33 cellular contexts compared by ENCODE assay signal in genomic region chr6:62683063-62683462, GRCh38.
DNase-seq lines count a peak whose midpoint lies in the region; ATAC-seq, FAIRE-seq and TF ChIP-seq lines count a peak whose summit lies in the region.
"Had no signal": no experiment of that assay in that cellular context is flagged by ENCODE, and none has a peak within 500 bp of the region (broad histone marks: within the 10 kb centered on the region; RNA-seq: fewer than 3 reads in every experiment).

No MANE protein-coding gene starts in this region.

- H2AFZ ChIP-seq in HepG2 (ENCODE audit: low read length) = no peak overlapping the region
- H2AFZ ChIP-seq in GM12878 (ENCODE audit: control insufficient read depth, low read depth, low read length) = no peak overlapping the region

- H3K9me3 ChIP-seq in HepG2 (ENCODE audit: low read length) (peaks cover 5% of the 10 kb centered on the region), right lobe of liver (peaks cover 0 to 3% (median 0%) of the 10 kb centered on the region in 4 donors), GM12878 (replicated peaks; ENCODE audit: control insufficient read depth, insufficient read depth, low read length) (no peaks in the 10 kb centered on the region)
- H3K9me3 ChIP-seq: A549, BE2C, BLaER1 had no signal

- in situ Hi-C loops in HepG2 (cut with HindIII; ENCODE audit: extremely low pct_ligation_motif_present, low pct_unique_long_range_greater_than_20kb) = no loop called here
- in situ Hi-C loops in GM12878 (cut with MboI) = no loop called here

- no peaks in the 10 kb centered on the region for H4K20me1 ChIP-seq in HepG2 (ENCODE audit: insufficient read depth, low read length)
- no peaks in the 10 kb centered on the region for H4K20me1 ChIP-seq in GM12878 (ENCODE audit: control insufficient read depth, insufficient read depth)
- H4K20me1 ChIP-seq: BLaER1; BLaER1 treated with 17β-estradiol and CSF1 and Interleukin-3, amounts not matched to agents 10 nM and 100 nM had no signal

- POLR2A ChIA-PET in HepG2 (lab: Yijun Ruan, JAX) (no interaction called here), HEK293T (lab: Yijun Ruan, JAX) (no interaction called here), GM12878 (lab: Charles Lee) (no interaction called here)

- H3K4me3 ChIP-seq in HepG2 (replicated peaks in 1 of 3; ENCODE audit: insufficient read depth in 1 of 3, low read depth in 2 of 3, low read length in 3 of 3) (no peak overlapping the region), right lobe of liver (no peak overlapping the region), GM12878 (no peak overlapping the region)
- H3K4me3 ChIP-seq: A549; BLaER1; BLaER1 treated with 17β-estradiol and CSF1 and Interleukin-3, amounts not matched to agents 10 nM and 100 nM had no signal

- H3K4me2 ChIP-seq in HepG2 (ENCODE audit: low read depth, low read length) = no peak overlapping the region
- H3K4me2 ChIP-seq in GM12878 (ENCODE audit: control insufficient read depth, insufficient read depth) = no peak overlapping the region
- H3K4me2 ChIP-seq: A549; BLaER1; BLaER1 treated with 17β-estradiol and CSF1 and Interleukin-3, amounts not matched to agents 10 nM and 100 nM had no signal

- DNase-seq in HepG2 (ENCODE audit: low spot score) (no peak), right lobe of liver (no peak), HEK293T (ENCODE audit: extremely low spot score) (no peak), GM12878 (ENCODE audit: low read depth, low spot score) (no peak)
- DNase-seq: 8988T; ACHN; AML-193; BE2C; C1 segment of cervical spinal cord; Caco-2; Calu3; CD4-positive, alpha-beta memory T cell; CD4-positive, alpha-beta T cell; CD4-positive, CD25-positive, alpha-beta regulatory T cell; CD8-positive, alpha-beta memory T cell; CD8-positive, alpha-beta T cell; COR-L47; DMS 273 treated with DMSO at 0.1 percent for 48 hours; DMS153; DMS53; DMS79; DMS79 treated with DMSO at 0.1 percent for 48 hours; DND-41; EL had no signal

- no TSS peak for BruUV-seq in HepG2 (replicated peaks; lab: Mats Ljungman, UMichigan)
- no TSS peak for BruUV-seq in GM12878 (replicated peaks; lab: Mats Ljungman, UMichigan)

- no peaks in the 10 kb centered on the region for H3K36me3 ChIP-seq in HepG2 (replicated peaks in 1 of 2; ENCODE audit: control insufficient read depth in 1 of 2, insufficient read depth in 2 of 2, low read length in 2 of 2)
- H3K36me3 ChIP-seq in right lobe of liver = no peaks in the 10 kb centered on the region
- no peaks in the 10 kb centered on the region for H3K36me3 ChIP-seq in GM12878 (ENCODE audit: control insufficient read depth in 2 of 2, insufficient read depth in 2 of 2, low read length in 1 of 2)
- H3K36me3 ChIP-seq: BE2C; BLaER1; BLaER1 treated with 17β-estradiol and CSF1 and Interleukin-3, amounts not matched to agents 10 nM and 100 nM had no signal

- RAD21 ChIA-PET in GM12878 (lab: Charles Lee; ENCODE audit: unreplicated experiment) = no interaction called here

- no peak overlapping the region for H3K27ac ChIP-seq in HepG2 (ENCODE audit: extremely low read length, insufficient read depth, low read length)
- no peak overlapping the region for H3K27ac ChIP-seq in right lobe of liver
- H3K27ac ChIP-seq in GM12878 (ENCODE audit: control insufficient read depth, insufficient read depth) = no peak overlapping the region
- H3K27ac ChIP-seq: 22Rv1; A549; BLaER1; BLaER1 treated with 17β-estradiol and CSF1 and Interleukin-3, amounts not matched to agents 10 nM and 100 nM; C4-2B had no signal

- TF ChIP-seq CTCF in HepG2 (CRISPR knock-in tag; IDR thresholded peaks at IDR 0.05) (no peak), right lobe of liver (IDR thresholded peaks at IDR 0.05) (no peak), GM12878 (IDR thresholded peaks at IDR 0.05 in 2 of 3, conservative IDR thresholded peaks at IDR 0.05 in 1 of 3; ENCODE audit: control insufficient read depth in 2 of 3, extremely low read depth in 1 of 3, insufficient read depth in 1 of 3, low read depth in 3 of 3, low read length in 3 of 3) (no peak)

- no peak for TF ChIP-seq EP300 in HepG2 (IDR thresholded peaks at IDR 0.05; ENCODE audit: low read depth in 2 of 2, low read length in 2 of 2)
- no peak for TF ChIP-seq EP300 in HepG2 (CRISPR knock-in tag; IDR thresholded peaks at IDR 0.05; ENCODE audit: borderline replicate concordance)
- no peak for TF ChIP-seq EP300 in GM12878 (IDR thresholded peaks at IDR 0.05; ENCODE audit: borderline replicate concordance in 1 of 2, control insufficient read depth in 1 of 2, low read depth in 2 of 2, low read length in 2 of 2)

- SMC1A ChIA-PET in GM12878 (lab: Charles Lee; ENCODE audit: uncharacterized antibody, unreplicated experiment) = no interaction called here

- H3K27me3 ChIP-seq in HepG2 (ENCODE audit: control insufficient read depth in 1 of 2, insufficient read depth in 2 of 2, low read length in 2 of 2) (no peaks in the 10 kb centered on the region), right lobe of liver (no peaks in the 10 kb centered on the region), GM12878 (replicated peaks in 1 of 2; ENCODE audit: control insufficient read depth in 2 of 2, insufficient read depth in 2 of 2, low read length in 1 of 2) (no peaks in the 10 kb centered on the region)
- H3K27me3 ChIP-seq: BE2C; BLaER1; BLaER1 treated with 17β-estradiol and CSF1 and Interleukin-3, amounts not matched to agents 10 nM and 100 nM had no signal

- H3K4me1 ChIP-seq in HepG2 (ENCODE audit: insufficient read depth, low read length) (no peaks in the 10 kb centered on the region), right lobe of liver (no peaks in the 10 kb centered on the region), GM12878 (ENCODE audit: control insufficient read depth, insufficient read depth, low read length) (no peaks in the 10 kb centered on the region)
- H3K4me1 ChIP-seq: A549; BE2C; BLaER1; BLaER1 treated with 17β-estradiol and CSF1 and Interleukin-3, amounts not matched to agents 10 nM and 100 nM; Caco-2 had no signal

- ATAC-seq in HepG2 (no peak), right lobe of liver (no peak), GM12878 (no peak), HG03354 (IDR thresholded peaks at IDR 0.05; ENCODE audit: poor library complexity, severe bottlenecking, unreplicated experiment) (no peak), HG02938 (IDR thresholded peaks at IDR 0.05; ENCODE audit: unreplicated experiment) (no peak)
- ATAC-seq: A549; CD8-positive, alpha-beta T cell had no signal

- CTCF ChIA-PET in HepG2 (lab: Yijun Ruan, JAX; ENCODE audit: low intra/inter-chr PET ratio, low total read pairs) = no interaction called here
- CTCF ChIA-PET in HEK293T (lab: Yijun Ruan, JAX) = no interaction called here
- CTCF ChIA-PET in GM12878 (lab: Yijun Ruan, JAX) = no interaction called here

- H3K79me2 ChIP-seq in HepG2 (ENCODE audit: insufficient read depth, low read length) = no peaks in the 10 kb centered on the region
- H3K79me2 ChIP-seq in GM12878 (ENCODE audit: control insufficient read depth, insufficient read depth, low read length) = no peaks in the 10 kb centered on the region

- intact Hi-C loops in HepG2 (cut with micrococcal nuclease; ENCODE audit: unreplicated experiment) (no loop called here), right lobe of liver (cut with DNase I) (no loop called here), GM12878 (cut with micrococcal nuclease; ENCODE audit: unreplicated experiment) (no loop called here)

- H3K9ac ChIP-seq in HepG2 (ENCODE audit: insufficient read depth, low read depth, low read length) (no peak overlapping the region), GM12878 (ENCODE audit: control insufficient read depth, insufficient read depth, low read length) (no peak overlapping the region)
- H3K9ac ChIP-seq: BLaER1; BLaER1 treated with 17β-estradiol and CSF1 and Interleukin-3, amounts not matched to agents 10 nM and 100 nM had no signal

- TF ChIP-seq RAD21 in HepG2 (CRISPR knock-in tag; IDR thresholded peaks at IDR 0.05) = no peak
- no peak for TF ChIP-seq RAD21 in GM12878 (IDR thresholded peaks at IDR 0.05; ENCODE audit: insufficient read depth, low read depth, low read length)

- FAIRE-seq in HepG2 (lab: Jason Lieb, UNC) (no peak), GM12878 (lab: Jason Lieb, UNC) (no peak)
- FAIRE-seq: A204.1, A549, D721Med had no signal

- TF ChIP-seq POLR2A in HepG2 (IDR thresholded peaks at IDR 0.05; ENCODE audit: insufficient read depth in 1 of 2, low read depth in 2 of 2, low read length in 2 of 2) (no peak), right lobe of liver (IDR thresholded peaks at IDR 0.05) (no peak), GM12878 (IDR thresholded peaks at IDR 0.05; ENCODE audit: low read depth, low read length) (no peak)

- 2% methylated on average over 4 of the region's 4 CpGs for WGBS in HepG2 (ENCODE audit: low lambda C conversion rate)
- 42% methylated on average over 4 of the region's 4 CpGs for WGBS in right lobe of liver (ENCODE audit: insufficient coverage, low coverage, low lambda C conversion rate, missing lambda C conversion rate)
- 0% methylated on average over 4 of the region's 4 CpGs for WGBS in GM12878 (ENCODE audit: insufficient coverage, insufficient replicate concordance, low lambda C conversion rate, missing lambda C conversion rate)

TF ChIP-seq in HEK293T, 16 proteins besides CTCF, POLR2A, EP300 and RAD21:
- no peak for TF ChIP-seq FOXK2 (IDR thresholded peaks at IDR 0.05)
- TF ChIP-seq ELF4 (IDR thresholded peaks at IDR 0.05) = peak; percentile 60; the same call in 1 of the 2 replicates

TF ChIP-seq in GM12878, 131 proteins besides CTCF, POLR2A, EP300 and RAD21 (continues in another document):
- TF ChIP-seq, protein P1, sequence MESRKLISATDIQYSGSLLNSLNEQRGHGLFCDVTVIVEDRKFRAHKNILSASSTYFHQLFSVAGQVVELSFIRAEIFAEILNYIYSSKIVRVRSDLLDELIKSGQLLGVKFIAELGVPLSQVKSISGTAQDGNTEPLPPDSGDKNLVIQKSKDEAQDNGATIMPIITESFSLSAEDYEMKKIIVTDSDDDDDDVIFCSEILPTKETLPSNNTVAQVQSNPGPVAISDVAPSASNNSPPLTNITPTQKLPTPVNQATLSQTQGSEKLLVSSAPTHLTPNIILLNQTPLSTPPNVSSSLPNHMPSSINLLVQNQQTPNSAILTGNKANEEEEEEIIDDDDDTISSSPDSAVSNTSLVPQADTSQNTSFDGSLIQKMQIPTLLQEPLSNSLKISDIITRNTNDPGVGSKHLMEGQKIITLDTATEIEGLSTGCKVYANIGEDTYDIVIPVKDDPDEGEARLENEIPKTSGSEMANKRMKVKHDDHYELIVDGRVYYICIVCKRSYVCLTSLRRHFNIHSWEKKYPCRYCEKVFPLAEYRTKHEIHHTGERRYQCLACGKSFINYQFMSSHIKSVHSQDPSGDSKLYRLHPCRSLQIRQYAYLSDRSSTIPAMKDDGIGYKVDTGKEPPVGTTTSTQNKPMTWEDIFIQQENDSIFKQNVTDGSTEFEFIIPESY (IDR thresholded peaks at IDR 0.05) = no peak
